ENCODE assay signal across 31 cellular contexts in genomic region chr7:84684836-84685235, GRCh38.
"Had no signal": no experiment of that assay in that cellular context is flagged by ENCODE, and none has a peak within 500 bp of the region (broad histone marks: within the 10 kb centered on the region; RNA-seq: fewer than 3 reads in every experiment).

No MANE protein-coding gene starts in this region.

- H3K36me3 Mint-ChIP-seq: naive thymus-derived CD4-positive, alpha-beta T cell; neural progenitor cell; stimulated activated memory B cell treated with anti-CD40 and anti-IgM and Interleukin-4, amounts not matched to agents 10 μg/mL and 1 μg/mL and 100 μg/mL, for 72 hours; type B pancreatic cell had no signal

- H3K4me2 ChIP-seq: neural progenitor cell had no signal

- H2AFZ ChIP-seq: neural progenitor cell, parathyroid adenoma had no signal

- H3K4me1 ChIP-seq: neural progenitor cell, parathyroid adenoma, psoas muscle, sigmoid colon, spleen, suprapubic skin, testis, tibial artery, transverse colon, upper lobe of right lung, uterus had no signal

- H3K79me2 ChIP-seq: parathyroid adenoma had no signal

- H3K9me3 ChIP-seq: ovary, psoas muscle, sigmoid colon, spleen, suprapubic skin, testis, tibial artery, transverse colon, upper lobe of right lung, uterus had no signal

- H3K27ac ChIP-seq: neural progenitor cell, ovary, parathyroid adenoma, psoas muscle, sigmoid colon, spleen, suprapubic skin, testis, tibial artery, transverse colon, upper lobe of right lung, uterus had no signal

- H3K27ac Mint-ChIP-seq: naive thymus-derived CD4-positive, alpha-beta T cell; natural killer cell; nephron; neural progenitor cell; progenitor cell of endocrine pancreas; stimulated activated memory B cell treated with anti-CD40 and anti-IgM and Interleukin-4, amounts not matched to agents 10 μg/mL and 1 μg/mL and 100 μg/mL, for 72 hours; stimulated activated naive CD8-positive, alpha-beta T cell treated with anti-CD3 and anti-CD28 coated beads, Interleukin-15, amount 100 ng/mL, for 72 hours; type B pancreatic cell had no signal

- H3K9me3 Mint-ChIP-seq: nephron; neural progenitor cell; stimulated activated naive CD8-positive, alpha-beta T cell treated with anti-CD3 and anti-CD28 coated beads, Interleukin-15, amount 100 ng/mL, for 72 hours; type B pancreatic cell had no signal

- H3K4me3 Mint-ChIP-seq: naive thymus-derived CD4-positive, alpha-beta T cell; natural killer cell; nephron; neural progenitor cell; stimulated activated memory B cell treated with anti-CD40 and anti-IgM and Interleukin-4, amounts not matched to agents 10 μg/mL and 1 μg/mL and 100 μg/mL, for 72 hours; stimulated activated naive CD8-positive, alpha-beta T cell treated with anti-CD3 and anti-CD28 coated beads, Interleukin-15, amount 100 ng/mL, for 72 hours; type B pancreatic cell had no signal

- ATAC-seq: naive thymus-derived CD4-positive, alpha-beta T cell; natural killer cell; psoas muscle; right cardiac atrium; stimulated activated memory B cell treated with anti-CD40 and anti-IgM and Interleukin-4, amounts not matched to agents 10 μg/mL and 1 μg/mL and 100 μg/mL, for 72 hours; stimulated activated naive CD8-positive, alpha-beta T cell treated with anti-CD3 and anti-CD28 coated beads, Interleukin-15, amount 100 ng/mL, for 72 hours; stimulated activated naive CD8-positive, alpha-beta T cell treated with anti-CD3 and anti-CD28 coated beads, Interleukin-15, Interleukin-2, amounts not matched to agents 100 U/mL and 50 U/mL, for 24 hours; upper lobe of right lung had no signal

- H3K27me3 ChIP-seq: neural progenitor cell, ovary, sigmoid colon, spleen, suprapubic skin, testis, tibial artery, transverse colon, upper lobe of right lung, uterus had no signal

- H3K36me3 ChIP-seq: neural progenitor cell, ovary, sigmoid colon, spleen, suprapubic skin, tibial artery, transverse colon, upper lobe of right lung, uterus had no signal

- H3K4me1 Mint-ChIP-seq: naive thymus-derived CD4-positive, alpha-beta T cell; natural killer cell; stimulated activated memory B cell treated with anti-CD40 and anti-IgM and Interleukin-4, amounts not matched to agents 10 μg/mL and 1 μg/mL and 100 μg/mL, for 72 hours; stimulated activated naive CD8-positive, alpha-beta T cell treated with anti-CD3 and anti-CD28 coated beads, Interleukin-15, amount 100 ng/mL, for 72 hours had no signal

- H3K27me3 Mint-ChIP-seq: naive thymus-derived CD4-positive, alpha-beta T cell; progenitor cell of endocrine pancreas; stimulated activated memory B cell treated with anti-CD40 and anti-IgM and Interleukin-4, amounts not matched to agents 10 μg/mL and 1 μg/mL and 100 μg/mL, for 72 hours; stimulated activated naive CD8-positive, alpha-beta T cell treated with anti-CD3 and anti-CD28 coated beads, Interleukin-15, amount 100 ng/mL, for 72 hours; type B pancreatic cell had no signal

- FAIRE-seq: small intestine had no signal

- H3K9ac ChIP-seq: neural progenitor cell, parathyroid adenoma had no signal

- DNase-seq: naive thymus-derived CD4-positive, alpha-beta T cell; natural killer cell; occipital lobe; ovary; posterior cingulate gyrus; psoas muscle; right cardiac atrium; sigmoid colon; small intestine; spleen; stimulated activated CD4-positive, alpha-beta T cell treated with anti-CD3 and anti-CD28 coated beads, Interleukin-12 subunit alpha, Interleukin-12 subunit beta, amount 100 ng/mL, for 4 hours; stimulated activated CD4-positive, alpha-beta T cell treated with anti-CD3 and anti-CD28 coated beads, Interleukin-1b, Interleukin-23, amount 100 ng/mL, for 48 hours; stimulated activated CD4-positive, alpha-beta T cell treated with anti-CD3 and anti-CD28 coated beads, Interleukin-4, amount 100 ng/mL, for 1 hour; stimulated activated CD4-positive, alpha-beta T cell treated with anti-CD3 and anti-CD28 coated beads, Interleukin-4, amount 100 ng/mL, for 4 hours; stimulated activated CD8-positive, alpha-beta memory T cell treated with anti-CD3 and anti-CD28 coated beads, Interleukin-4, amount 100 ng/mL, for 48 hours; stimulated activated naive CD4-positive, alpha-beta T cell; stimulated activated naive CD8-positive, alpha-beta T cell treated with anti-CD3 and anti-CD28 coated beads, Interleukin-15, amount 100 ng/mL, for 72 hours; stimulated activated naive CD8-positive, alpha-beta T cell treated with anti-CD3 and anti-CD28 coated beads, Interleukin-15, Interleukin-2, amounts not matched to agents 100 U/mL and 50 U/mL, for 24 hours; substantia nigra; testis; tibial artery; transverse colon; upper lobe of right lung; uterus had no signal

- H3K4me3 ChIP-seq: neural progenitor cell, ovary, psoas muscle, sigmoid colon, spleen, suprapubic skin, testis, tibial artery, transverse colon, upper lobe of right lung, uterus had no signal
